In genomic region chr2:203533696-203534471, GRCh38 we compare ENCODE assay signal across 8 cellular contexts. TPM values are rescaled to one million over a fixed set of nuclear protein-coding genes. Genes with fewer than 3 reads are reported as not detected.
DNase-seq lines count a peak whose midpoint lies in the region; ATAC-seq lines count a peak whose summit lies in the region.

No MANE protein-coding gene starts in this region.

- H3K27ac Mint-ChIP-seq in natural killer cell treated with Interleukin-12 subunit alpha and Interleukin-12 subunit beta and Interleukin-15 and Interleukin-18, amount 100 ng/mL, for 72 hours: no peak overlapping the region

- no peaks in the 10 kb centered on the region for H3K79me2 ChIP-seq in Karpas-422 (ENCODE audit: low read length)

- no peaks in the 10 kb centered on the region for H4K20me1 ChIP-seq in Karpas-422 (ENCODE audit: insufficient read depth, low read depth, low read length)

- H3K27me3 ChIP-seq in SJSA1 (replicated peaks) (no peaks in the 10 kb centered on the region), endocrine pancreas (ENCODE audit: control insufficient read depth, insufficient read depth, low read length) (no peaks in the 10 kb centered on the region), Karpas-422 (ENCODE audit: low read length) (no peaks in the 10 kb centered on the region)

- H3K4me3 Mint-ChIP-seq in natural killer cell treated with Interleukin-12 subunit alpha and Interleukin-12 subunit beta and Interleukin-15 and Interleukin-18, amount 100 ng/mL, for 72 hours: peak overlapping the region; percentile 77

- H2AFZ ChIP-seq in Karpas-422 (ENCODE audit: low read length): no peak overlapping the region

- no peak for ATAC-seq in natural killer cell treated with Interleukin-12 subunit alpha and Interleukin-12 subunit beta and Interleukin-15 and Interleukin-18, amount 100 ng/mL, for 72 hours

- H3K27ac ChIP-seq in SJSA1 (peak overlapping the region; percentile 93), Karpas-422 (ENCODE audit: low read length) (no peak overlapping the region)

- peaks cover 10 to 16% of the 10 kb centered on the region in 2 donors for H3K4me1 Mint-ChIP-seq in natural killer cell treated with Interleukin-12 subunit alpha and Interleukin-12 subunit beta and Interleukin-15 and Interleukin-18, amount 100 ng/mL, for 72 hours (ENCODE audit: low read depth in 2 of 2)

- peaks cover 15% of the 10 kb centered on the region for H3K36me3 ChIP-seq in SJSA1
- no peaks in the 10 kb centered on the region for H3K36me3 ChIP-seq in endocrine pancreas (ENCODE audit: control insufficient read depth, insufficient read depth, low read length)
- no peaks in the 10 kb centered on the region for H3K36me3 ChIP-seq in Karpas-422 (ENCODE audit: insufficient read depth, low read length)

- peaks cover 49 to 80% of the 10 kb centered on the region in 2 donors for H3K27me3 Mint-ChIP-seq in natural killer cell treated with Interleukin-12 subunit alpha and Interleukin-12 subunit beta and Interleukin-15 and Interleukin-18, amount 100 ng/mL, for 72 hours

- H3K9me2 ChIP-seq in Karpas-422 (replicated peaks; ENCODE audit: insufficient read depth, low read length): no peaks in the 10 kb centered on the region

- H3K9me3 ChIP-seq in SJSA1 (replicated peaks) (peaks cover 4% of the 10 kb centered on the region; the same call in 1 of the 2 replicates), endocrine pancreas (ENCODE audit: control insufficient read depth, low read length) (no peaks in the 10 kb centered on the region), Karpas-422 (ENCODE audit: low read length) (no peaks in the 10 kb centered on the region)

- H3K4me2 ChIP-seq in Karpas-422 (ENCODE audit: low read depth, low read length, poor library complexity, severe bottlenecking): no peak overlapping the region

- H3K4me1 ChIP-seq in SJSA1 (replicated peaks): peaks cover 21% of the 10 kb centered on the region
- H3K4me1 ChIP-seq in endocrine pancreas (ENCODE audit: control insufficient read depth, insufficient read depth, low read length): peaks cover 8% of the 10 kb centered on the region
- 0 out of 2 replicates have a peak, but pooled peaks cover 2% of the 10 kb centered on the region for H3K4me1 ChIP-seq in Karpas-422 (ENCODE audit: low read length)

- H3K9ac ChIP-seq in endocrine pancreas (ENCODE audit: control insufficient read depth, insufficient read depth, low read length): peak overlapping the region; percentile 78
- no peak overlapping the region for H3K9ac ChIP-seq in Karpas-422 (ENCODE audit: low read length)

- H3K4me3 ChIP-seq in SJSA1 (peak overlapping the region; percentile 100), endocrine pancreas (ENCODE audit: control insufficient read depth, insufficient read depth, low read length) (peak overlapping the region; percentile 96), Karpas-422 (ENCODE audit: low read length) (no peak overlapping the region)

- peaks cover 13% of the 10 kb centered on the region for H3K9me3 Mint-ChIP-seq in natural killer cell treated with Interleukin-12 subunit alpha and Interleukin-12 subunit beta and Interleukin-15 and Interleukin-18, amount 100 ng/mL, for 72 hours

- H3K36me3 Mint-ChIP-seq in natural killer cell treated with Interleukin-12 subunit alpha and Interleukin-12 subunit beta and Interleukin-15 and Interleukin-18, amount 100 ng/mL, for 72 hours: peaks cover 12% of the 10 kb centered on the region

- peak; percentile 10 for DNase-seq in stimulated activated CD4-positive, alpha-beta T cell treated with anti-CD3 and anti-CD28 coated beads, Interleukin-4, amount 100 ng/mL, for 24 hours
- no peak for DNase-seq in stimulated activated CD4-positive, alpha-beta T cell treated with anti-CD3 and anti-CD28 coated beads, Interleukin-2, amount 100 ng/mL, for 24 hours
- peak in 1 of 2 experiments; percentile 56 for DNase-seq in SJSA1 (ENCODE audit: low read depth in 1 of 2, low spot score in 2 of 2)
- DNase-seq in natural killer cell treated with Interleukin-12 subunit alpha and Interleukin-12 subunit beta and Interleukin-15 and Interleukin-18, amount 100 ng/mL, for 72 hours (ENCODE audit: low spot score): no peak
- no peak for DNase-seq in Karpas-422
- DNase-seq in DMS114 treated with DMSO at 0.1 percent for 48 hours (lab: John Stamatoyannopoulos, UW; ENCODE audit: unreplicated experiment): no peak
- DNase-seq in HuH-7.5 (ENCODE audit: low spot score): no peak

RNA-seq across cellular contexts. Expression of gene RAPH1, which starts 1.2 kb away (rescaled TPM):
- total RNA-seq in SJSA1 (2014; rRNA removed; shearing (Covaris generic)): 15.4 and 45.7 TPM in 2 replicates
- 1 to 10 TPM in 1 of 2 donors, under 1 TPM in 1; 0.92 to 1.0 TPM for total RNA-seq in natural killer cell treated with Interleukin-12 subunit alpha and Interleukin-12 subunit beta and Interleukin-15 and Interleukin-18, amount 100 ng/mL, for 72 hours
- not detected in 2 replicates for total RNA-seq in Karpas-422 (2014; rRNA removed; shearing (Covaris generic); ENCODE audit: low replicate concordance)
